ENCODE assay signal across 32 cellular contexts in the genomic region with DNA sequence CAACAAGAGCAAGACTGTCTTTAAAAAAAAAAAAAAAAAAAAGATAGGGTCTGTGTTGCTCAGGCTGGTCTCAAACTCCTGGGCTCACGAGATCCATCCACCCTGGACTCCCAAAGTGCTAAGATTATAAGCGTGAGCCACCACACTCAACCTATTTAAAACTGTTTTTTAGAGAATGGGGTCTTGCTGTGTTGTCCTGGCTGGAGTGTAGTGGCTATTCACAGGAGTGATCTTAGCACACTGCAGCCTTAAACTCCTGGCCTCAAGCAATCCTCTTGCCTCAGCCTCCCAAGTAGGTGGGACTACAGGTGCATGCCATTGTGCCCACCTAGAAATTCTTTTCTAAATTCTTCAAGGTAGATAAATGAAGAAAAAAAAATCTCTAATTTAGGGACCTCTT. TPM values are rescaled to one million over a fixed set of nuclear protein-coding genes. Genes with fewer than 3 reads are reported as not detected.
"Had no signal": no experiment of that assay in that cellular context is flagged by ENCODE, and none has a peak within 500 bp of the region (broad histone marks: within the 10 kb centered on the region; RNA-seq: fewer than 3 reads in every experiment).

No MANE protein-coding gene starts in this region.

- H3K4me1 ChIP-seq: ascending aorta, breast epithelium, colonic mucosa, foreskin keratinocyte had no signal

- H3K9me3 Mint-ChIP-seq: activated B cell treated with CpG ODN at 0.5 μM for 24 hours; activated CD8-positive, alpha-beta T cell treated with anti-CD3 and anti-CD28 coated beads for 36 hours; activated naive CD4-positive, alpha-beta T cell treated with anti-CD3 and anti-CD28 coated beads, Interleukin-2, amount 10 ng/mL, durations not matched to agents 7 days and 5 days; activated naive CD4-positive, alpha-beta T cell treated with anti-CD3 and anti-CD28 coated beads, Interleukin-2, amount 50 U/mL, for 72 hours; activated naive CD8-positive, alpha-beta T cell treated with anti-CD3 and anti-CD28 coated beads, Interleukin-2, amount 10 ng/mL, durations not matched to agents 7 days and 5 days; activated T-cell treated with anti-CD3 and anti-CD28 coated beads, Interleukin-2, amount 50 U/mL, for 72 hours; brain; endodermal cell; T-helper 2 cell treated with Interferon-gamma antibody and Interleukin-4, amounts not matched to agents 5 μg/mL and 100 μg/mL, for 36 hours had no signal

- H3K4me3 Mint-ChIP-seq: activated B cell treated with CpG ODN at 0.5 μM for 24 hours; activated CD8-positive, alpha-beta T cell treated with anti-CD3 and anti-CD28 coated beads for 36 hours; activated naive CD4-positive, alpha-beta T cell treated with anti-CD3 and anti-CD28 coated beads, Interleukin-2, amount 10 ng/mL, durations not matched to agents 7 days and 5 days; activated naive CD8-positive, alpha-beta T cell treated with anti-CD3 and anti-CD28 coated beads, Interleukin-2, amount 10 ng/mL, durations not matched to agents 7 days and 5 days; activated T-cell treated with anti-CD3 and anti-CD28 coated beads, Interleukin-2, amount 50 U/mL, for 72 hours; brain; endodermal cell; T-helper 2 cell treated with Interferon-gamma antibody and Interleukin-4, amounts not matched to agents 5 μg/mL and 100 μg/mL, for 36 hours had no signal

- H3K4me1 Mint-ChIP-seq: activated B cell treated with CpG ODN at 0.5 μM for 24 hours; activated naive CD4-positive, alpha-beta T cell treated with anti-CD3 and anti-CD28 coated beads, Interleukin-2, amount 10 ng/mL, durations not matched to agents 7 days and 5 days; brain had no signal

- H3K27me3 ChIP-seq: ascending aorta, breast epithelium, cardiac muscle cell, colonic mucosa, esophagus muscularis mucosa, foreskin keratinocyte, gastrocnemius medialis had no signal

- H3K9me3 ChIP-seq: ascending aorta, breast epithelium, colonic mucosa, esophagus muscularis mucosa, gastrocnemius medialis had no signal

- H3K27me3 Mint-ChIP-seq: activated B cell treated with CpG ODN at 0.5 μM for 24 hours; activated CD8-positive, alpha-beta T cell treated with anti-CD3 and anti-CD28 coated beads for 36 hours; activated naive CD4-positive, alpha-beta T cell treated with anti-CD3 and anti-CD28 coated beads, Interleukin-2, amount 10 ng/mL, durations not matched to agents 7 days and 5 days; activated naive CD8-positive, alpha-beta T cell treated with anti-CD3 and anti-CD28 coated beads, Interleukin-2, amount 10 ng/mL, durations not matched to agents 7 days and 5 days; brain; T-helper 17 cell had no signal

- H3K27ac ChIP-seq: ascending aorta, breast epithelium, colonic mucosa, esophagus muscularis mucosa, foreskin keratinocyte, WERI-Rb-1 had no signal

- H3K4me3 ChIP-seq: ascending aorta, breast epithelium, cardiac muscle cell, colonic mucosa, esophagus muscularis mucosa, gastrocnemius medialis had no signal

- DNase-seq: activated B cell treated with CpG ODN at 0.5 μM for 24 hours; activated CD4-positive, alpha-beta T cell treated with anti-CD3 and anti-CD28 coated beads for 48 hours; activated CD4-positive, alpha-beta T cell treated with anti-CD3 and anti-CD28 coated beads, Interleukin-2, amount 50 U/mL, for 1 hour; activated CD4-positive, alpha-beta T cell treated with anti-CD3 and anti-CD28 coated beads, Interleukin-2, amount 50 U/mL, for 48 hours; activated CD8-positive, alpha-beta memory T cell treated with anti-CD3 and anti-CD28 coated beads for 24 hours; activated CD8-positive, alpha-beta T cell treated with anti-CD3 and anti-CD28 coated beads for 36 hours; activated gamma-delta T cell; activated naive CD4-positive, alpha-beta T cell; activated naive CD4-positive, alpha-beta T cell treated with anti-CD3 and anti-CD28 coated beads, Interleukin-2, amount 10 ng/mL, durations not matched to agents 7 days and 5 days; activated naive CD8-positive, alpha-beta T cell treated with anti-CD3 and anti-CD28 coated beads, Interleukin-2, amount 10 ng/mL, durations not matched to agents 7 days and 5 days; activated T-cell treated with anti-CD3 and anti-CD28 coated beads, Interleukin-2, amount 50 U/mL, for 72 hours; central memory CD4-positive, alpha-beta T cell; cerebellar nuclear complex; colonic mucosa; effector CD8-positive, alpha-beta T cell; endodermal cell; foreskin keratinocyte; gastrocnemius medialis; T-helper 1 cell; T-helper 17 cell; T1000; WERI-Rb-1 had no signal

- H3K27ac Mint-ChIP-seq: activated B cell treated with CpG ODN at 0.5 μM for 24 hours; activated CD8-positive, alpha-beta T cell treated with anti-CD3 and anti-CD28 coated beads for 36 hours; activated naive CD4-positive, alpha-beta T cell treated with anti-CD3 and anti-CD28 coated beads, Interleukin-2, amount 10 ng/mL, durations not matched to agents 7 days and 5 days; activated T-cell treated with anti-CD3 and anti-CD28 coated beads, Interleukin-2, amount 50 U/mL, for 72 hours; brain; endodermal cell; T-helper 17 cell; T-helper 2 cell treated with Interferon-gamma antibody and Interleukin-4, amounts not matched to agents 5 μg/mL and 100 μg/mL, for 36 hours had no signal

- H3K36me3 ChIP-seq: breast epithelium had no signal

- ATAC-seq: activated CD4-positive, CD25-positive, alpha-beta regulatory T cell treated with anti-CD3 and anti-CD28 coated beads, Interleukin-2, amount 50 U/mL, for 24 hours; activated CD8-positive, alpha-beta T cell treated with anti-CD3 and anti-CD28 coated beads for 36 hours; activated naive CD4-positive, alpha-beta T cell treated with anti-CD3 and anti-CD28 coated beads, Interleukin-2, amount 50 U/mL, for 72 hours; activated T-cell treated with anti-CD3 and anti-CD28 coated beads, Interleukin-2, amount 50 U/mL, for 72 hours; foreskin keratinocyte; gastrocnemius medialis; T-helper 17 cell had no signal

RNA-seq across cellular contexts. Expression of gene SLC39A5, which starts 44.4 kb away (rescaled TPM):
- total RNA-seq: ascending aorta, cardiac muscle cell, dermis microvascular lymphatic vessel endothelial cell, epithelial cell of proximal tubule, esophagus muscularis mucosa, T-helper 17 cell had no signal
